In the genomic region with DNA sequence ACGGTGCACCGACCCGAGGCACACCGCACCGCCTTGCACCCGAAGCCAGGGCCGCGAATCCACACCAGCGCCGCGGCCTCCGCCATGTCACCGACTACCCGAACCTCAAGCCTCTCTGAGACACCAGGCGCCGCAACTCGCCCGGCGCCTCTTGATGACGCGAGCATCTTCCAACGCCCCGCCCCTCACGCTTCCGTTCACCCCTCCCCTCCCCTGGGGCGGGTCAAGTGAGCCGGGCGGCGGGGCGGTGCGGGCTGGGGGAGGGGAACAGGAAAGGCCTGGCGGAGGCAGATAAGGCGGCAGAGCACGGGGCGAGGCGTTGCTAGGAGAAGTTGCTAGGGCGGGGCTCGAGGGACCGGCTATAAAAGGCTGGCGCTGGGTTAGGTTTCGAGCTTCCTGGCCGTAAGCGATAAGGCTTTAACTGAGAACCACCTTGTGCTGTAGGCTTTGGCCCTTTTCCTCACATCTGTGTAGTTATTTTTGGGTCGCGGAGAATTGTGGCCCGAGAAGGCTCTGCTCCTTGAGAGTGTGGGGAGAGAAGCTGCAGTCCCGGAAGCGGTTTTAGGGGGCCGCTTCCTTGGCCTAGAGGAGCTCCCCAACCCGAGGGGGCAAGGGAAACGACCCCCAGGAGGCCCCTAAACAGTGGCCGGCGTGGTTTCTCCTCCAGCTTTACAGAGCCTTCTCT, we compare ENCODE assay signal across 1 cellular context.
TF ChIP-seq lines count a peak whose summit lies in the region.

SDE2 (minus strand) TSS at position 117 of the 685 bp plus-strand sequence; CDS start at position 86, 31 bp downstream.

TF ChIP-seq in GM12878, 131 proteins besides CTCF, POLR2A, EP300 and RAD21 (continued from another document and continues in another):
- TF ChIP-seq REST (IDR thresholded peaks at IDR 0.05; ENCODE audit: low read depth, low read length) (0 out of 2 replicates have a peak, but pooled peaks have one; percentile 7), HDAC6 (IDR thresholded peaks at IDR 0.05; ENCODE audit: unreplicated experiment) (peak; percentile 64), SIX5 (IDR thresholded peaks at IDR 0.05; ENCODE audit: low read depth, low read length, severe bottlenecking) (peak; percentile 20), RFX5 (IDR thresholded peaks at IDR 0.05; ENCODE audit: low read depth, low read length) (no peak; the same call in 1 of the 2 replicates), HSF1 (IDR thresholded peaks at IDR 0.05; ENCODE audit: low read depth, low read length) (0 out of 2 replicates have a peak, but pooled peaks have one; percentile 19), NBN (IDR thresholded peaks at IDR 0.05) (peak; percentile 91), MYB (IDR thresholded peaks at IDR 0.05; ENCODE audit: borderline replicate concordance, low read depth, low read length) (no peak), SIN3A (IDR thresholded peaks at IDR 0.05; ENCODE audit: low read depth, low read length) (peak; percentile 84), ZNF274 (IDR thresholded peaks at IDR 0.05; ENCODE audit: insufficient read depth, insufficient read length) (no peak), PAX5 (IDR thresholded peaks at IDR 0.05; ENCODE audit: borderline replicate concordance, low read depth, low read length) (0 out of 2 replicates have a peak, but pooled peaks have one; percentile 6), JUNB (IDR thresholded peaks at IDR 0.05) (no peak), POLR2AphosphoS5 (IDR thresholded peaks at IDR 0.05; ENCODE audit: low read length) (peak; percentile 100), BMI1 (IDR thresholded peaks at IDR 0.05; ENCODE audit: borderline replicate concordance) (peak; percentile 94), ATF2 (IDR thresholded peaks at IDR 0.05; ENCODE audit: low read length) (no peak), SUZ12 (IDR thresholded peaks at IDR 0.05; ENCODE audit: unreplicated experiment) (no peak), ASH2L (IDR thresholded peaks at IDR 0.05; ENCODE audit: borderline replicate concordance, low read depth) (no peak), CBX5 (IDR thresholded peaks at IDR 0.05; ENCODE audit: low read depth) (no peak; the same call in 1 of the 2 replicates), BACH1 (IDR thresholded peaks at IDR 0.05; ENCODE audit: borderline replicate concordance) (peak; percentile 84; the same call in 1 of the 2 replicates), GABPA (IDR thresholded peaks at IDR 0.05; ENCODE audit: low read depth) (0 out of 2 replicates have a peak, but pooled peaks have one; percentile 25), HDGF (IDR thresholded peaks at IDR 0.05) (peak; percentile 78; the same call in 1 of the 2 replicates), ZZZ3 (IDR thresholded peaks at IDR 0.05; ENCODE audit: control insufficient read depth, insufficient read length, low read depth) (no peak), BHLHE40 (IDR thresholded peaks at IDR 0.05; ENCODE audit: borderline replicate concordance in 1 of 2, low read depth in 2 of 2, low read length in 1 of 2) (peak; percentile 77 to 82; a peak in 3 of 4 replicates), TCF3 (IDR thresholded peaks at IDR 0.05; ENCODE audit: borderline replicate concordance, insufficient read depth, low read depth, low read length) (peak; percentile 76; the same call in 1 of the 2 replicates), MXI1 (IDR thresholded peaks at IDR 0.05; ENCODE audit: low read depth, low read length) (peak; percentile 91), NFIC (IDR thresholded peaks at IDR 0.05; ENCODE audit: low read depth, low read length) (peak; percentile 34; the same call in 1 of the 2 replicates), ETV6 (conservative IDR thresholded peaks at IDR 0.05 in 1 of 2, IDR thresholded peaks at IDR 0.05 in 1 of 2; ENCODE audit: borderline replicate concordance in 1 of 2, low read depth in 1 of 2) (no peak; a peak in 1 of 4 replicates), MEF2B (IDR thresholded peaks at IDR 0.05; ENCODE audit: partially characterized antibody, poor library complexity, severe bottlenecking) (peak; percentile 86), CHD1 (IDR thresholded peaks at IDR 0.05; ENCODE audit: low read depth, low read length) (no peak; the same call in none of the 2 replicates), CBFB (IDR thresholded peaks at IDR 0.05; ENCODE audit: low read depth) (peak; percentile 84), NR2F1 (conservative IDR thresholded peaks at IDR 0.05) (0 out of 2 replicates have a peak, but pooled peaks have one; percentile 36), RCOR1 (conservative IDR thresholded peaks at IDR 0.05; ENCODE audit: low read depth, low read length) (no peak; the same call in 1 of the 2 replicates), IRF4 (IDR thresholded peaks at IDR 0.05; ENCODE audit: low read depth, low read length) (no peak), SMC3 (IDR thresholded peaks at IDR 0.05; ENCODE audit: borderline replicate concordance, low read length) (no peak), DPF2 (IDR thresholded peaks at IDR 0.05) (peak; percentile 88), MTA2 (IDR thresholded peaks at IDR 0.05; ENCODE audit: low read depth) (no peak), ZNF217 (IDR thresholded peaks at IDR 0.05) (0 out of 2 replicates have a peak, but pooled peaks have one; percentile 22)
- TF ChIP-seq, protein P1, sequence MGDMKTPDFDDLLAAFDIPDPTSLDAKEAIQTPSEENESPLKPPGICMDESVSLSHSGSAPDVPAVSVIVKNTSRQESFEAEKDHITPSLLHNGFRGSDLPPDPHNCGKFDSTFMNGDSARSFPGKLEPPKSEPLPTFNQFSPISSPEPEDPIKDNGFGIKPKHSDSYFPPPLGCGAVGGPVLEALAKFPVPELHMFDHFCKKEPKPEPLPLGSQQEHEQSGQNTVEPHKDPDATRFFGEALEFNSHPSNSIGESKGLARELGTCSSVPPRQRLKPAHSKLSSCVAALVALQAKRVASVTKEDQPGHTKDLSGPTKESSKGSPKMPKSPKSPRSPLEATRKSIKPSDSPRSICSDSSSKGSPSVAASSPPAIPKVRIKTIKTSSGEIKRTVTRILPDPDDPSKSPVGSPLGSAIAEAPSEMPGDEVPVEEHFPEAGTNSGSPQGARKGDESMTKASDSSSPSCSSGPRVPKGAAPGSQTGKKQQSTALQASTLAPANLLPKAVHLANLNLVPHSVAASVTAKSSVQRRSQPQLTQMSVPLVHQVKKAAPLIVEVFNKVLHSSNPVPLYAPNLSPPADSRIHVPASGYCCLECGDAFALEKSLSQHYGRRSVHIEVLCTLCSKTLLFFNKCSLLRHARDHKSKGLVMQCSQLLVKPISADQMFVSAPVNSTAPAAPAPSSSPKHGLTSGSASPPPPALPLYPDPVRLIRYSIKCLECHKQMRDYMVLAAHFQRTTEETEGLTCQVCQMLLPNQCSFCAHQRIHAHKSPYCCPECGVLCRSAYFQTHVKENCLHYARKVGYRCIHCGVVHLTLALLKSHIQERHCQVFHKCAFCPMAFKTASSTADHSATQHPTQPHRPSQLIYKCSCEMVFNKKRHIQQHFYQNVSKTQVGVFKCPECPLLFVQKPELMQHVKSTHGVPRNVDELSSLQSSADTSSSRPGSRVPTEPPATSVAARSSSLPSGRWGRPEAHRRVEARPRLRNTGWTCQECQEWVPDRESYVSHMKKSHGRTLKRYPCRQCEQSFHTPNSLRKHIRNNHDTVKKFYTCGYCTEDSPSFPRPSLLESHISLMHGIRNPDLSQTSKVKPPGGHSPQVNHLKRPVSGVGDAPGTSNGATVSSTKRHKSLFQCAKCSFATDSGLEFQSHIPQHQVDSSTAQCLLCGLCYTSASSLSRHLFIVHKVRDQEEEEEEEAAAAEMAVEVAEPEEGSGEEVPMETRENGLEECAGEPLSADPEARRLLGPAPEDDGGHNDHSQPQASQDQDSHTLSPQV (IDR thresholded peaks at IDR 0.05), result 0 out of 2 replicates have a peak, but pooled peaks have one; percentile 36
- TF ChIP-seq, protein P2, sequence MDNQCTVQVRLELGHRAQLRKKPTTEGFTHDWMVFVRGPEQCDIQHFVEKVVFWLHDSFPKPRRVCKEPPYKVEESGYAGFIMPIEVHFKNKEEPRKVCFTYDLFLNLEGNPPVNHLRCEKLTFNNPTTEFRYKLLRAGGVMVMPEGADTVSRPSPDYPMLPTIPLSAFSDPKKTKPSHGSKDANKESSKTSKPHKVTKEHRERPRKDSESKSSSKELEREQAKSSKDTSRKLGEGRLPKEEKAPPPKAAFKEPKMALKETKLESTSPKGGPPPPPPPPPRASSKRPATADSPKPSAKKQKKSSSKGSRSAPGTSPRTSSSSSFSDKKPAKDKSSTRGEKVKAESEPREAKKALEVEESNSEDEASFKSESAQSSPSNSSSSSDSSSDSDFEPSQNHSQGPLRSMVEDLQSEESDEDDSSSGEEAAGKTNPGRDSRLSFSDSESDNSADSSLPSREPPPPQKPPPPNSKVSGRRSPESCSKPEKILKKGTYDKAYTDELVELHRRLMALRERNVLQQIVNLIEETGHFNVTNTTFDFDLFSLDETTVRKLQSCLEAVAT (IDR thresholded peaks at IDR 0.05), result peak; percentile 96
- TF ChIP-seq, protein P3, sequence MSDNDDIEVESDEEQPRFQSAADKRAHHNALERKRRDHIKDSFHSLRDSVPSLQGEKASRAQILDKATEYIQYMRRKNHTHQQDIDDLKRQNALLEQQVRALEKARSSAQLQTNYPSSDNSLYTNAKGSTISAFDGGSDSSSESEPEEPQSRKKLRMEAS (IDR thresholded peaks at IDR 0.05; ENCODE audit: low read depth, low read length), result peak; percentile 92
- TF ChIP-seq, protein P4, sequence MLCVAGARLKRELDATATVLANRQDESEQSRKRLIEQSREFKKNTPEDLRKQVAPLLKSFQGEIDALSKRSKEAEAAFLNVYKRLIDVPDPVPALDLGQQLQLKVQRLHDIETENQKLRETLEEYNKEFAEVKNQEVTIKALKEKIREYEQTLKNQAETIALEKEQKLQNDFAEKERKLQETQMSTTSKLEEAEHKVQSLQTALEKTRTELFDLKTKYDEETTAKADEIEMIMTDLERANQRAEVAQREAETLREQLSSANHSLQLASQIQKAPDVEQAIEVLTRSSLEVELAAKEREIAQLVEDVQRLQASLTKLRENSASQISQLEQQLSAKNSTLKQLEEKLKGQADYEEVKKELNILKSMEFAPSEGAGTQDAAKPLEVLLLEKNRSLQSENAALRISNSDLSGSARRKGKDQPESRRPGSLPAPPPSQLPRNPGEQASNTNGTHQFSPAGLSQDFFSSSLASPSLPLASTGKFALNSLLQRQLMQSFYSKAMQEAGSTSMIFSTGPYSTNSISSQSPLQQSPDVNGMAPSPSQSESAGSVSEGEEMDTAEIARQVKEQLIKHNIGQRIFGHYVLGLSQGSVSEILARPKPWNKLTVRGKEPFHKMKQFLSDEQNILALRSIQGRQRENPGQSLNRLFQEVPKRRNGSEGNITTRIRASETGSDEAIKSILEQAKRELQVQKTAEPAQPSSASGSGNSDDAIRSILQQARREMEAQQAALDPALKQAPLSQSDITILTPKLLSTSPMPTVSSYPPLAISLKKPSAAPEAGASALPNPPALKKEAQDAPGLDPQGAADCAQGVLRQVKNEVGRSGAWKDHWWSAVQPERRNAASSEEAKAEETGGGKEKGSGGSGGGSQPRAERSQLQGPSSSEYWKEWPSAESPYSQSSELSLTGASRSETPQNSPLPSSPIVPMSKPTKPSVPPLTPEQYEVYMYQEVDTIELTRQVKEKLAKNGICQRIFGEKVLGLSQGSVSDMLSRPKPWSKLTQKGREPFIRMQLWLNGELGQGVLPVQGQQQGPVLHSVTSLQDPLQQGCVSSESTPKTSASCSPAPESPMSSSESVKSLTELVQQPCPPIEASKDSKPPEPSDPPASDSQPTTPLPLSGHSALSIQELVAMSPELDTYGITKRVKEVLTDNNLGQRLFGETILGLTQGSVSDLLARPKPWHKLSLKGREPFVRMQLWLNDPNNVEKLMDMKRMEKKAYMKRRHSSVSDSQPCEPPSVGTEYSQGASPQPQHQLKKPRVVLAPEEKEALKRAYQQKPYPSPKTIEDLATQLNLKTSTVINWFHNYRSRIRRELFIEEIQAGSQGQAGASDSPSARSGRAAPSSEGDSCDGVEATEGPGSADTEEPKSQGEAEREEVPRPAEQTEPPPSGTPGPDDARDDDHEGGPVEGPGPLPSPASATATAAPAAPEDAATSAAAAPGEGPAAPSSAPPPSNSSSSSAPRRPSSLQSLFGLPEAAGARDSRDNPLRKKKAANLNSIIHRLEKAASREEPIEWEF (IDR thresholded peaks at IDR 0.05; ENCODE audit: insufficient replicate concordance, low read depth, low read length), result no peak
